Comparison of ENCODE assay signal across 22 cellular contexts in genomic region chr1:56105397-56105796, GRCh38.
A peak's percentile ranks its signal among the peaks of the same experiment; 100 is the strongest.
DNase-seq lines count a peak whose midpoint lies in the region; ATAC-seq, FAIRE-seq and TF ChIP-seq lines count a peak whose summit lies in the region.
"Had no signal": no experiment of that assay in that cellular context is flagged by ENCODE, and none has a peak within 500 bp of the region (broad histone marks: within the 10 kb centered on the region; RNA-seq: fewer than 3 reads in every experiment).

No MANE protein-coding gene starts in this region.

- no peak for TF ChIP-seq EP300 in GM12878 (IDR thresholded peaks at IDR 0.05; ENCODE audit: borderline replicate concordance in 1 of 2, control insufficient read depth in 1 of 2, low read depth in 2 of 2, low read length in 2 of 2)

- H2AFZ ChIP-seq in DND-41 (ENCODE audit: low read depth, low read length) (no peak overlapping the region), GM12878 (ENCODE audit: control insufficient read depth, low read depth, low read length) (no peak overlapping the region), osteoblast (ENCODE audit: low read length) (no peak overlapping the region)

- SMC1A ChIA-PET in GM12878 (lab: Charles Lee; ENCODE audit: uncharacterized antibody, unreplicated experiment), result interaction anchor here (0.7 to 4.3 kb wide), 15 partner anchors 8 to 479 kb away, joined by 3 to 61 read pairs (median 4); no protein-coding TSS in a partner anchor

- H3K36me3 ChIP-seq in DND-41 (ENCODE audit: insufficient read depth, low read length) (no peaks in the 10 kb centered on the region), GM12878 (ENCODE audit: control insufficient read depth in 2 of 2, insufficient read depth in 2 of 2, low read length in 1 of 2) (no peaks in the 10 kb centered on the region), osteoblast (ENCODE audit: insufficient read depth, low read length) (no peaks in the 10 kb centered on the region), colonic mucosa (no peaks in the 10 kb centered on the region)
- H3K36me3 ChIP-seq: BLaER1 treated with 17β-estradiol and CSF1 and Interleukin-3, amounts not matched to agents 10 nM and 100 nM had no signal

- TF ChIP-seq RAD21 in GM12878 (IDR thresholded peaks at IDR 0.05; ENCODE audit: insufficient read depth, low read depth, low read length), result no peak

- POLR2A ChIA-PET in GM12878 (lab: Charles Lee), result interaction anchor here (3.1 kb wide), 1 partner anchor 29 kb away, joined by 13 read pairs; no protein-coding TSS in a partner anchor

- DNase-seq in DND-41 (no peak), GM12878 (ENCODE audit: low read depth, low spot score) (no peak), osteoblast (ENCODE audit: insufficient read length, low spot score, missing footprints) (peak; percentile 42), omental fat pad (ENCODE audit: low spot score) (no peak), colonic mucosa (no peak), NCI-H1105 treated with DMSO at 0.1 percent for 48 hours (lab: John Stamatoyannopoulos, UW) (no peak)
- peak; percentile 69 for DNase-seq in Jurkat, Clone E6-1 (ENCODE audit: low read depth, low spot score)
- DNase-seq: AML-193; Caco-2; Calu3; CD4-positive, alpha-beta T cell; CD8-positive, alpha-beta T cell; GF-D8 had no signal

- H3K4me1 ChIP-seq in DND-41 (ENCODE audit: insufficient read depth, low read length), result peaks cover 48% of the 10 kb centered on the region
- H3K4me1 ChIP-seq in GM12878 (ENCODE audit: control insufficient read depth, insufficient read depth, low read length), result peaks cover 6% of the 10 kb centered on the region; the same call in 1 of the 2 replicates
- peaks cover 4% of the 10 kb centered on the region for H3K4me1 ChIP-seq in osteoblast (ENCODE audit: insufficient read depth, low read length)
- H3K4me1 ChIP-seq in colonic mucosa, result no peaks in the 10 kb centered on the region
- H3K4me1 ChIP-seq: A549, Caco-2 had no signal

- peak overlapping the region; percentile 17; the same call in 1 of the 2 replicates for H3K4me2 ChIP-seq in DND-41 (ENCODE audit: insufficient read depth, low read length)
- H3K4me2 ChIP-seq in GM12878 (ENCODE audit: control insufficient read depth, insufficient read depth), result no peak overlapping the region
- no peak overlapping the region for H3K4me2 ChIP-seq in osteoblast (ENCODE audit: insufficient read depth, low read length)
- H3K4me2 ChIP-seq: A549; BLaER1 treated with 17β-estradiol and CSF1 and Interleukin-3, amounts not matched to agents 10 nM and 100 nM had no signal

- ATAC-seq in DND-41 (ENCODE audit: insufficient read depth, low read depth) (no peak), GM12878 (no peak), omental fat pad (ENCODE audit: low FRiP score) (no peak), GM21529 (IDR thresholded peaks at IDR 0.05; ENCODE audit: unreplicated experiment) (no peak)
- ATAC-seq: A549; CD8-positive, alpha-beta T cell had no signal

- in situ Hi-C loops in GM12878 (cut with MboI), result no loop called here

- H3K27ac ChIP-seq in DND-41 (ENCODE audit: low read length) (peak overlapping the region; percentile 99), GM12878 (ENCODE audit: control insufficient read depth, insufficient read depth) (no peak overlapping the region), osteoblast (ENCODE audit: low read depth, low read length) (no peak overlapping the region), colonic mucosa (no peak overlapping the region)
- H3K27ac ChIP-seq: 22Rv1; A549; BLaER1 treated with 17β-estradiol and CSF1 and Interleukin-3, amounts not matched to agents 10 nM and 100 nM; C4-2B had no signal

- intact Hi-C loops in GM12878 (cut with micrococcal nuclease; ENCODE audit: unreplicated experiment), result no loop called here
- intact Hi-C loops in colonic mucosa (cut with DNase I), result no loop called here

- RAD21 ChIA-PET in GM12878 (lab: Charles Lee; ENCODE audit: unreplicated experiment), result interaction anchor here (0.9 to 4.4 kb wide), 5 partner anchors 17 to 146 kb away, joined by 3 to 51 read pairs (median 4); no protein-coding TSS in a partner anchor

- BruUV-seq in GM12878 (replicated peaks; lab: Mats Ljungman, UMichigan), result no TSS peak

- CTCF ChIA-PET in GM12878 (lab: Yijun Ruan, JAX), result no interaction called here

- TF ChIP-seq CTCF in DND-41 (IDR thresholded peaks at IDR 0.05; ENCODE audit: borderline replicate concordance, extremely low read depth, low read length, poor library complexity, severe bottlenecking), result no peak
- no peak for TF ChIP-seq CTCF in GM12878 (IDR thresholded peaks at IDR 0.05 in 2 of 3, conservative IDR thresholded peaks at IDR 0.05 in 1 of 3; ENCODE audit: control insufficient read depth in 2 of 3, extremely low read depth in 1 of 3, insufficient read depth in 1 of 3, low read depth in 3 of 3, low read length in 3 of 3)
- TF ChIP-seq CTCF in osteoblast (IDR thresholded peaks at IDR 0.05; ENCODE audit: extremely low read depth, low read depth, low read length), result no peak
- TF ChIP-seq CTCF in omental fat pad (IDR thresholded peaks at IDR 0.05), result no peak
- TF ChIP-seq CTCF in colonic mucosa (IDR thresholded peaks at IDR 0.05), result no peak

- FAIRE-seq in GM12878 (lab: Jason Lieb, UNC), result no peak
- FAIRE-seq: A549, D721Med, G401.6, GM12891, GM19239 had no signal

- peak overlapping the region in 1 of 2 experiments; percentile 6; a peak in 1 of 4 replicates for H3K4me3 ChIP-seq in DND-41 (ENCODE audit: low read depth in 1 of 2, low read length in 2 of 2)
- H3K4me3 ChIP-seq in Jurkat, Clone E6-1 (ENCODE audit: low read length), result no peak overlapping the region
- no peak overlapping the region for H3K4me3 ChIP-seq in GM12878
- no peak overlapping the region for H3K4me3 ChIP-seq in osteoblast (ENCODE audit: insufficient read depth, low read length)
- no peak overlapping the region for H3K4me3 ChIP-seq in colonic mucosa
- H3K4me3 ChIP-seq: A549; BLaER1 treated with 17β-estradiol and CSF1 and Interleukin-3, amounts not matched to agents 10 nM and 100 nM had no signal

- no peaks in the 10 kb centered on the region for H3K79me2 ChIP-seq in DND-41 (ENCODE audit: insufficient read depth, low read length)
- no peaks in the 10 kb centered on the region for H3K79me2 ChIP-seq in GM12878 (ENCODE audit: control insufficient read depth, insufficient read depth, low read length)
- no peaks in the 10 kb centered on the region for H3K79me2 ChIP-seq in osteoblast (ENCODE audit: insufficient read depth, low read length)

- H4K20me1 ChIP-seq in DND-41 (ENCODE audit: insufficient read depth, low read length) (no peaks in the 10 kb centered on the region), GM12878 (ENCODE audit: control insufficient read depth, insufficient read depth) (no peaks in the 10 kb centered on the region), osteoblast (ENCODE audit: insufficient read depth, low read length) (no peaks in the 10 kb centered on the region)
- H4K20me1 ChIP-seq: BLaER1 treated with 17β-estradiol and CSF1 and Interleukin-3, amounts not matched to agents 10 nM and 100 nM had no signal

- H3K27me3 ChIP-seq in DND-41 (ENCODE audit: insufficient read depth, low read length, poor library complexity) (no peaks in the 10 kb centered on the region), GM12878 (replicated peaks in 1 of 2; ENCODE audit: control insufficient read depth in 2 of 2, insufficient read depth in 2 of 2, low read length in 1 of 2) (no peaks in the 10 kb centered on the region), osteoblast (ENCODE audit: insufficient read depth, low read length) (no peaks in the 10 kb centered on the region), colonic mucosa (no peaks in the 10 kb centered on the region)
- H3K27me3 ChIP-seq: BLaER1 treated with 17β-estradiol and CSF1 and Interleukin-3, amounts not matched to agents 10 nM and 100 nM had no signal

- no peak for TF ChIP-seq POLR2A in GM12878 (IDR thresholded peaks at IDR 0.05; ENCODE audit: low read depth, low read length)

- 48% methylated on average over 3 of the region's 3 CpGs for WGBS in GM12878 (ENCODE audit: insufficient coverage, insufficient replicate concordance, low lambda C conversion rate, missing lambda C conversion rate)

- H3K9ac ChIP-seq in DND-41 (ENCODE audit: low read depth, low read length), result peak overlapping the region; percentile 62
- H3K9ac ChIP-seq in GM12878 (ENCODE audit: control insufficient read depth, insufficient read depth, low read length), result no peak overlapping the region
- H3K9ac ChIP-seq in colonic mucosa (ENCODE audit: low read depth in 2 of 2, low read length in 2 of 2), result no peak overlapping the region
- H3K9ac ChIP-seq: BLaER1 treated with 17β-estradiol and CSF1 and Interleukin-3, amounts not matched to agents 10 nM and 100 nM had no signal

- peaks cover 11% of the 10 kb centered on the region for H3K9me3 ChIP-seq in DND-41 (ENCODE audit: insufficient read depth, low read length, severe bottlenecking)
- peaks cover 2% of the 10 kb centered on the region; the same call in 2 of the 3 replicates for H3K9me3 ChIP-seq in GM12878 (replicated peaks; ENCODE audit: control insufficient read depth, insufficient read depth, low read length)
- H3K9me3 ChIP-seq in osteoblast (ENCODE audit: low read depth, low read length), result no peaks in the 10 kb centered on the region
- no peaks in the 10 kb centered on the region for H3K9me3 ChIP-seq in colonic mucosa
- H3K9me3 ChIP-seq: Caco-2 had no signal

TF ChIP-seq in GM12878, 131 proteins besides CTCF, POLR2A, EP300 and RAD21:
- no peak for TF ChIP-seq BACH1 (IDR thresholded peaks at IDR 0.05; ENCODE audit: borderline replicate concordance)
- TF ChIP-seq RAD51 (IDR thresholded peaks at IDR 0.05), result no peak
- TF ChIP-seq ZNF384 (IDR thresholded peaks at IDR 0.05; ENCODE audit: borderline replicate concordance, low read depth, low read length), result no peak
- TF ChIP-seq EED (IDR thresholded peaks at IDR 0.05; ENCODE audit: low read depth), result no peak
- peak; percentile 52; the same call in 1 of the 2 replicates for TF ChIP-seq RUNX3 (IDR thresholded peaks at IDR 0.05; ENCODE audit: low read length)
- TF ChIP-seq HDGF (IDR thresholded peaks at IDR 0.05), result no peak
- no peak for TF ChIP-seq HCFC1 (IDR thresholded peaks at IDR 0.05; ENCODE audit: low read length)

Comparison
In these comparisons a context has a peak if more than half of its experiments do, and no peak if none do; other contexts are left out.
1. DNase-seq: peak in Jurkat, Clone E6-1 (single experiment) and osteoblast (single experiment); none in DND-41 (single experiment), GM12878 (single experiment), omental fat pad (single experiment), colonic mucosa (single experiment) and NCI-H1105 treated with DMSO at 0.1 percent for 48 hours (single experiment).